In genomic region chr2:226834880-226835279, GRCh38 we compare ENCODE assay signal across 8 cellular contexts. TPM values are rescaled to one million over a fixed set of nuclear protein-coding genes. Genes with fewer than 3 reads are reported as not detected.
A peak's percentile ranks its signal among the peaks of the same experiment; 100 is the strongest.
DNase-seq lines count a peak whose midpoint lies in the region; ATAC-seq, FAIRE-seq and TF ChIP-seq lines count a peak whose summit lies in the region.
"Not testable (repeated sequence)": the region's sequence is repeated elsewhere in the genome, so short reads cannot be mapped to it uniquely, and the experiment has no call there.

No MANE protein-coding gene starts in this region.

- H3K79me2 ChIP-seq in keratinocyte (ENCODE audit: control insufficient read depth, insufficient read depth, low read length) = peaks cover 19% of the 10 kb centered on the region

- TF ChIP-seq CTCF in Caco-2 (IDR thresholded peaks at IDR 0.05; ENCODE audit: insufficient read depth in 1 of 2, low read depth in 1 of 2, low read length in 1 of 2, severe bottlenecking in 1 of 2, unreplicated experiment in 1 of 2); LNCaP clone FGC (IDR thresholded peaks at IDR 0.05; ENCODE audit: control insufficient read depth, extremely low read depth, insufficient read depth); WI38 (IDR thresholded peaks at IDR 0.05; ENCODE audit: low read depth, low read length); endothelial cell (IDR thresholded peaks at IDR 0.05; ENCODE audit: unreplicated experiment); keratinocyte (optimal IDR thresholded peaks at IDR 0.05 in 1 of 3, IDR thresholded peaks at IDR 0.05 in 1 of 3, conservative IDR thresholded peaks at IDR 0.05 in 1 of 3; ENCODE audit: extremely low read depth in 1 of 3, insufficient read depth in 2 of 3, low read length in 3 of 3): not testable (repeated sequence)

- POLR2A ChIA-PET in Caco-2 (lab: Charles Lee) = interaction anchor here (0.5 kb wide), 1 partner anchor 1044 kb away, joined by 3 read pairs; no protein-coding TSS in a partner anchor

- peak overlapping the region; percentile 79 for H3K4me2 ChIP-seq in keratinocyte (ENCODE audit: control insufficient read depth, extremely low read depth, insufficient read depth, low read depth, low read length)

- H3K27me3 Mint-ChIP-seq in Caco-2 (ENCODE audit: insufficient read depth, unreplicated experiment); activated naive CD8-positive, alpha-beta T cell treated with anti-CD3 and anti-CD28 coated beads, Interleukin-2, amount 50 U/mL, for 24 hours; endothelial cell (ENCODE audit: unreplicated experiment): not testable (repeated sequence)

- H3K36me3 ChIP-seq in Caco-2 (ENCODE audit: control insufficient read depth, insufficient read depth, low read length); keratinocyte (ENCODE audit: control insufficient read depth in 2 of 2, extremely low read depth in 1 of 2, insufficient read depth in 2 of 2, low read length in 2 of 2); neuron (ENCODE audit: insufficient read depth, low read length); stomach smooth muscle (ENCODE audit: control insufficient read depth in 2 of 2, insufficient read depth in 2 of 2, low read length in 2 of 2): not testable (repeated sequence)

- H4K20me1 ChIP-seq in keratinocyte (ENCODE audit: control insufficient read depth, extremely low read depth, insufficient read depth, low read length) = not testable (repeated sequence)

- dilution Hi-C loops in keratinocyte (cut with MboI; ENCODE audit: extremely low pct_ligation_motif_present, low sequenced_read_pairs) = not testable (repeated sequence)

- BruUV-seq in Caco-2 (replicated peaks; lab: Mats Ljungman, UMichigan) = not testable (repeated sequence)

- H3K4me3 Mint-ChIP-seq in Caco-2 (ENCODE audit: unreplicated experiment) (peak overlapping the region; percentile 90), endothelial cell (ENCODE audit: unreplicated experiment) (peak overlapping the region; percentile 59)
- H3K4me3 Mint-ChIP-seq in activated naive CD8-positive, alpha-beta T cell treated with anti-CD3 and anti-CD28 coated beads, Interleukin-2, amount 50 U/mL, for 24 hours = peak overlapping the region; percentile 88

- not testable (repeated sequence) for H3K9me3 ChIP-seq in Caco-2; keratinocyte (ENCODE audit: control insufficient read depth, low read depth, low read length); neuron (ENCODE audit: low read length); stomach smooth muscle (ENCODE audit: control insufficient read depth in 2 of 2, low read length in 2 of 2)

- H3K4me1 ChIP-seq in Caco-2 = peaks cover 12% of the 10 kb centered on the region; the same call in 1 of the 2 replicates
- H3K4me1 ChIP-seq in keratinocyte (ENCODE audit: control insufficient read depth, extremely low read depth, insufficient read depth, low read length) = peaks cover 15% of the 10 kb centered on the region
- peaks cover 18% of the 10 kb centered on the region for H3K4me1 ChIP-seq in neuron (ENCODE audit: insufficient read depth, low read length)
- H3K4me1 ChIP-seq in stomach smooth muscle (ENCODE audit: control insufficient read depth, insufficient read depth, low read length) = peaks cover 19% of the 10 kb centered on the region

- not testable (repeated sequence) for FAIRE-seq in keratinocyte (lab: Jason Lieb, UNC)

- ATAC-seq in activated naive CD8-positive, alpha-beta T cell treated with anti-CD3 and anti-CD28 coated beads, Interleukin-2, amount 50 U/mL, for 24 hours = not testable (repeated sequence)

- H3K4me1 Mint-ChIP-seq in Caco-2 (ENCODE audit: low read depth, unreplicated experiment); endothelial cell (ENCODE audit: unreplicated experiment): not testable (repeated sequence)
- peaks cover 57% of the 10 kb centered on the region for H3K4me1 Mint-ChIP-seq in activated naive CD8-positive, alpha-beta T cell treated with anti-CD3 and anti-CD28 coated beads, Interleukin-2, amount 50 U/mL, for 24 hours

- H3K27ac ChIP-seq in keratinocyte (ENCODE audit: control insufficient read depth, insufficient read depth, low read length); stomach smooth muscle (ENCODE audit: low read length): not testable (repeated sequence)

- H2AFZ ChIP-seq in keratinocyte (ENCODE audit: control insufficient read depth, low read length); neuron (ENCODE audit: low read depth, low read length): not testable (repeated sequence)

- H3K9me3 Mint-ChIP-seq in Caco-2 (ENCODE audit: unreplicated experiment); activated naive CD8-positive, alpha-beta T cell treated with anti-CD3 and anti-CD28 coated beads, Interleukin-2, amount 50 U/mL, for 24 hours; endothelial cell (ENCODE audit: unreplicated experiment): not testable (repeated sequence)

- CTCF ChIA-PET in Caco-2 (lab: Charles Lee) = interaction anchor here (1.2 kb wide), 1 partner anchor 151 kb away, joined by 4 read pairs; no protein-coding TSS in a partner anchor

- H3K9me1 ChIP-seq in keratinocyte (ENCODE audit: control insufficient read depth, extremely low read depth, insufficient read depth, low read length) = not testable (repeated sequence)

- H3K4me3 ChIP-seq in Caco-2 (ENCODE audit: low read depth, low read length) (peak overlapping the region; percentile 59), LNCaP clone FGC (ENCODE audit: low read depth, low read length) (peak overlapping the region; percentile 59), WI38 (ENCODE audit: low read depth, low read length) (peak overlapping the region; percentile 84), keratinocyte (ENCODE audit: control insufficient read depth in 2 of 3, extremely low read depth in 1 of 3, insufficient read depth in 2 of 3, low read depth in 1 of 3, low read length in 3 of 3) (peak overlapping the region; percentile 70 to 81 (median 80)), neuron (ENCODE audit: low read length) (peak overlapping the region; percentile 62), stomach smooth muscle (ENCODE audit: low read length in 2 of 2) (peak overlapping the region; percentile 91 to 93)

- H3K9ac ChIP-seq in keratinocyte (ENCODE audit: control insufficient read depth, extremely low read depth, insufficient read depth, low read length) (peak overlapping the region; percentile 93), stomach smooth muscle (ENCODE audit: low read length in 2 of 2) (peak overlapping the region; percentile 79 to 81)

- not testable (repeated sequence) for H3K27me3 ChIP-seq in Caco-2 (replicated peaks; ENCODE audit: control insufficient read depth, insufficient read depth, low read length); keratinocyte (ENCODE audit: control insufficient read depth, extremely low read depth, insufficient read depth, low read length); neuron (ENCODE audit: insufficient read depth, low read length); stomach smooth muscle (ENCODE audit: control insufficient read depth in 1 of 2, insufficient read depth in 2 of 2, low read length in 2 of 2)

- intact Hi-C loops in Caco-2 (cut with micrococcal nuclease; ENCODE audit: unreplicated experiment) = not testable (repeated sequence)

- not testable (repeated sequence) for DNase-seq in Caco-2; LNCaP clone FGC (ENCODE audit: low read depth); activated naive CD8-positive, alpha-beta T cell treated with anti-CD3 and anti-CD28 coated beads, Interleukin-2, amount 50 U/mL, for 24 hours; endothelial cell (ENCODE audit: low spot score); keratinocyte (ENCODE audit: low read depth, low spot score)

- H3K27ac Mint-ChIP-seq in Caco-2 (ENCODE audit: unreplicated experiment) = peak overlapping the region; percentile 94
- H3K27ac Mint-ChIP-seq in activated naive CD8-positive, alpha-beta T cell treated with anti-CD3 and anti-CD28 coated beads, Interleukin-2, amount 50 U/mL, for 24 hours = peak overlapping the region; percentile 95
- H3K27ac Mint-ChIP-seq in endothelial cell (ENCODE audit: unreplicated experiment) = peak overlapping the region; percentile 48

- peaks cover 15% of the 10 kb centered on the region for H3K36me3 Mint-ChIP-seq in Caco-2 (ENCODE audit: insufficient read depth, unreplicated experiment)
- H3K36me3 Mint-ChIP-seq in activated naive CD8-positive, alpha-beta T cell treated with anti-CD3 and anti-CD28 coated beads, Interleukin-2, amount 50 U/mL, for 24 hours (ENCODE audit: low read depth) = peaks cover 47% of the 10 kb centered on the region
- not testable (repeated sequence) for H3K36me3 Mint-ChIP-seq in endothelial cell (ENCODE audit: low read depth, unreplicated experiment)

RNA-seq across cellular contexts. Expression of gene RHBDD1, which starts 1.0 kb away (rescaled TPM):
- 14.3 and 16.5 TPM in 2 replicates for total RNA-seq in Caco-2 (2022)
- total RNA-seq in endothelial cell (ENCODE audit: unreplicated experiment) = 21.9 TPM
- polyA plus RNA-seq in keratinocyte = 22.1 to 27.8 TPM (median 22.8 TPM) in 3 replicates
- polyA plus RNA-seq in keratinocyte (2011; ENCODE audit: low read depth) = 25.1 TPM
- polyA plus RNA-seq in keratinocyte (2011; cell fraction: cytosol; rRNA removed) = 10.7 and 33.0 TPM in 2 replicates
- 28.3 and 32.6 TPM in 2 replicates for polyA plus RNA-seq in keratinocyte (2011; cell fraction: nucleus; rRNA removed)
- 16.2 and 22.0 TPM in 2 replicates for polyA plus RNA-seq in keratinocyte (2012; ENCODE audit: low replicate concordance)
- polyA minus RNA-seq in keratinocyte = 14.7 to 83.2 TPM (median 78.3 TPM) in 3 replicates
- 19.4 TPM for polyA minus RNA-seq in keratinocyte (2011; cell fraction: cytosol; rRNA and poly(A)+ RNA removed)
- 31.2 and 82.2 TPM in 2 replicates for polyA minus RNA-seq in keratinocyte (2011; cell fraction: nucleus; rRNA and poly(A)+ RNA removed)

RNA-seq across cellular contexts. Expression of gene IRS1, which starts 35.3 kb away (rescaled TPM):
- 27.9 and 32.4 TPM in 2 replicates for total RNA-seq in Caco-2 (2022)
- total RNA-seq in endothelial cell (ENCODE audit: unreplicated experiment) = 0.72 TPM
- 10.1 to 15.8 TPM (median 11.2 TPM) in 3 replicates for polyA plus RNA-seq in keratinocyte
- 3.1 TPM for polyA plus RNA-seq in keratinocyte (2011; ENCODE audit: low read depth)
- polyA plus RNA-seq in keratinocyte (2011; cell fraction: cytosol; rRNA removed) = 8.4 and 12.5 TPM in 2 replicates
- polyA plus RNA-seq in keratinocyte (2011; cell fraction: nucleus; rRNA removed) = 21.1 and 26.0 TPM in 2 replicates
- polyA plus RNA-seq in keratinocyte (2012; ENCODE audit: low replicate concordance) = 4.4 and 14.4 TPM in 2 replicates
- polyA minus RNA-seq in keratinocyte = 15.8 to 35.1 TPM (median 21.6 TPM) in 3 replicates
- 34.7 TPM for polyA minus RNA-seq in keratinocyte (2011; cell fraction: cytosol; rRNA and poly(A)+ RNA removed)
- polyA minus RNA-seq in keratinocyte (2011; cell fraction: nucleus; rRNA and poly(A)+ RNA removed) = 38.6 and 48.2 TPM in 2 replicates

Comparison
In these comparisons a context has a peak if more than half of its experiments do, and no peak if none do; other contexts are left out.
1. RNA of gene IRS1, which starts 35.3 kb away (total RNA-seq): 27.9 to 32.4 TPM in Caco-2; 0.72 TPM in endothelial cell (single experiment); every median in the first group is over 10 times any median in the second.
2. Peak in every context shown above with its lines, with median percentiles within 50 percentile points of each other: H3K4me3 ChIP-seq, H3K27ac Mint-ChIP-seq and H3K4me3 Mint-ChIP-seq.